ENCODE assay signal across 8 cellular contexts in genomic region chr17:73595068-73595865, GRCh38. TPM values are rescaled to one million over a fixed set of nuclear protein-coding genes. Genes with fewer than 3 reads are reported as not detected.
DNase-seq lines count a peak whose midpoint lies in the region; ATAC-seq, FAIRE-seq and TF ChIP-seq lines count a peak whose summit lies in the region.

No MANE protein-coding gene starts in this region.

- H2AFZ ChIP-seq in K562 (ENCODE audit: low read depth, low read length) = no peak overlapping the region

- ATAC-seq in K562 (peak; percentile 40; the same call in 2 of the 3 replicates), mucosa of descending colon (peak; percentile 55), GM21515 (IDR thresholded peaks at IDR 0.05; ENCODE audit: unreplicated experiment) (no peak)

- intact Hi-C loops in K562 (cut with micrococcal nuclease) (loop anchor here (10.0 kb wide), 1 partner anchor 110 kb away; no protein-coding TSS in a partner anchor), mucosa of descending colon (cut with DNase I, micrococcal nuclease) (no loop called here)

- 8% methylated on average over 11 of the region's 12 CpGs for WGBS in K562 (ENCODE audit: insufficient coverage, low coverage, missing lambda C conversion rate)
- 70 to 72% (median 71%) methylated on average over 11 to 12 of the region's 12 CpGs for WGBS in small intestine, 3 donors

- no peak overlapping the region for H3K4me2 ChIP-seq in K562 (ENCODE audit: insufficient read depth, low read length)

- in situ Hi-C loops in K562 (cut with MboI) = no loop called here

- FAIRE-seq in K562 (lab: Jason Lieb, UNC) (no peak), small intestine (lab: Jason Lieb, UNC) (no peak)

- peaks cover 14 to 63% of the 10 kb centered on the region in 2 experiments for H3K27me3 ChIP-seq in K562 (ENCODE audit: control insufficient read depth in 2 of 2, insufficient read depth in 2 of 2, low read length in 2 of 2)
- H3K27me3 ChIP-seq in small intestine (ENCODE audit: control insufficient read depth in 2 of 2, insufficient read depth in 2 of 2, low read length in 2 of 2) = no peaks in the 10 kb centered on the region

- H3K9ac ChIP-seq in K562 (ENCODE audit: insufficient read depth in 1 of 2, low read depth in 2 of 2, low read length in 2 of 2) = no peak overlapping the region

- H3K9me3 ChIP-seq in K562 (replicated peaks; ENCODE audit: control insufficient read depth, insufficient read depth, low read depth, low read length) (no peaks in the 10 kb centered on the region), mucosa of descending colon (no peaks in the 10 kb centered on the region), small intestine (ENCODE audit: control insufficient read depth, low read depth) (no peaks in the 10 kb centered on the region)

- TF ChIP-seq RAD21 in K562 (CRISPR knock-in tag; conservative IDR thresholded peaks at IDR 0.05 in 1 of 2, IDR thresholded peaks at IDR 0.05 in 1 of 2) = no peak

- H3K4me1 ChIP-seq in K562 (replicated peaks in 1 of 2; ENCODE audit: control insufficient read depth in 2 of 2, insufficient read depth in 2 of 2, low read length in 2 of 2) (0 out of 5 replicates have a peak, but pooled peaks cover 0 to 2% of the 10 kb centered on the region in 2 experiments), mucosa of descending colon (ENCODE audit: low read depth) (no peaks in the 10 kb centered on the region), small intestine (ENCODE audit: control insufficient read depth in 2 of 2, insufficient read depth in 1 of 2, low read depth in 1 of 2, low read length in 1 of 2) (peaks cover 0 to 3% of the 10 kb centered on the region in 2 donors)

- TF ChIP-seq CTCF in K562 (IDR thresholded peaks at IDR 0.05 in 2 of 3, conservative IDR thresholded peaks at IDR 0.05 in 1 of 3; ENCODE audit: insufficient read depth in 2 of 3, low read depth in 1 of 3, low read length in 3 of 3) (peak in 1 of 3 experiments; percentile 11; a peak in 1 of 6 replicates), mucosa of descending colon (IDR thresholded peaks at IDR 0.05) (no peak)

- no peaks in the 10 kb centered on the region for H3K79me2 ChIP-seq in K562 (ENCODE audit: control insufficient read depth, insufficient read depth, low read length)

- no peaks in the 10 kb centered on the region for H3K9me1 ChIP-seq in K562 (ENCODE audit: control insufficient read depth, insufficient read depth, low read length)

- TF ChIP-seq EP300 in K562 (IDR thresholded peaks at IDR 0.05; ENCODE audit: low read length) = no peak

- DNase-seq in DMS53 (lab: John Stamatoyannopoulos, UW) (peak; percentile 44), DMS53 treated with DMSO at 0.1 percent for 48 hours (lab: John Stamatoyannopoulos, UW; ENCODE audit: unreplicated experiment) (no peak), M059J (ENCODE audit: low read depth) (peak; percentile 28), K562 (ENCODE audit: extremely low read depth in 1 of 4, low spot score in 3 of 4) (peak in 3 of 4 experiments; percentile 24 to 27 (median 26)), mucosa of descending colon (peak; percentile 59 to 69 (median 61)), small intestine (no peak), NOMO-1 (lab: John Stamatoyannopoulos, UW; ENCODE audit: unreplicated experiment in 2 of 2) (no peak)

- POLR2A ChIA-PET in K562 (lab: Yijun Ruan, JAX) = interaction anchor here (0.5 kb wide), 1 partner anchor 28 kb away, joined by 3 read pairs; no protein-coding TSS in a partner anchor

- no peak overlapping the region for H3K27ac ChIP-seq in K562 (ENCODE audit: extremely low read depth, low read depth, low read length)
- H3K27ac ChIP-seq in small intestine (ENCODE audit: low read depth in 1 of 2, low read length in 1 of 2) = no peak overlapping the region

- CTCF ChIA-PET in K562 (lab: Yijun Ruan, JAX; ENCODE audit: low intra/inter-chr PET ratio) = no interaction called here

- H4K20me1 ChIP-seq in K562 (replicated peaks; ENCODE audit: control insufficient read depth, insufficient read depth, low read length) = peaks cover 8% of the 10 kb centered on the region

- H3K4me3 ChIP-seq in K562 (no peak overlapping the region), mucosa of descending colon (no peak overlapping the region), small intestine (ENCODE audit: low read depth in 1 of 2, low read length in 2 of 2) (no peak overlapping the region)

- BruUV-seq in K562 (replicated peaks; lab: Mats Ljungman, UMichigan) = no TSS peak

- H3K36me3 ChIP-seq in K562 (ENCODE audit: control insufficient read depth, insufficient read depth, low read length) (no peaks in the 10 kb centered on the region), mucosa of descending colon (ENCODE audit: low read depth) (no peaks in the 10 kb centered on the region), small intestine (ENCODE audit: control insufficient read depth in 2 of 2, insufficient read depth in 2 of 2, low read length in 2 of 2) (no peaks in the 10 kb centered on the region)

- TF ChIP-seq POLR2A in K562 (conservative IDR thresholded peaks at IDR 0.05) = no peak

TF ChIP-seq in K562, 482 proteins besides CTCF, POLR2A, EP300 and RAD21:
- TF ChIP-seq ZNF512 (tag; IDR thresholded peaks at IDR 0.05) (no peak), JUN (IDR thresholded peaks at IDR 0.05; ENCODE audit: borderline replicate concordance, low read depth, low read length) (no peak), JUN (CRISPR knock-in tag; IDR thresholded peaks at IDR 0.05; ENCODE audit: borderline replicate concordance) (no peak), ZNF239 (CRISPR knock-in tag; IDR thresholded peaks at IDR 0.05) (no peak), ZNF586 (CRISPR knock-in tag; conservative IDR thresholded peaks at IDR 0.05) (no peak), ZNF436 (CRISPR knock-in tag; IDR thresholded peaks at IDR 0.05) (no peak), NBN (IDR thresholded peaks at IDR 0.05; ENCODE audit: low read depth) (no peak), SRSF1 (IDR thresholded peaks at IDR 0.05; ENCODE audit: low read depth, low read length) (no peak), ZNF124 (CRISPR knock-in tag; IDR thresholded peaks at IDR 0.05) (no peak), CAMTA2 (CRISPR knock-in tag; conservative IDR thresholded peaks at IDR 0.05) (no peak)

RNA-seq across cellular contexts. Expression of gene SDK2, which starts 49.0 kb away (rescaled TPM):
- 0.05 and 0.30 TPM in 2 replicates for total RNA-seq in M059J (2014; rRNA removed; shearing (Covaris generic))
- not detected in 2 replicates for total RNA-seq in K562 (2011; cell fraction: chromatin; rRNA removed; ENCODE audit: low replicate concordance)
- under 0.01 TPM in 1 of 2 replicates, not detected in the other for total RNA-seq in K562 (2011; cell fraction: nucleolus; rRNA removed)
- not detected in 2 replicates for total RNA-seq in K562 (2011; cell fraction: nucleoplasm; rRNA removed)
- total RNA-seq in K562 (2014; rRNA removed) (0.04 TPM in 1 of 2 replicates, not detected in the other), K562 (2014; rRNA removed; fragmentation: Illumina TruSeq; extraction: Trizol) (not detected in 2 replicates), K562 (2015; rRNA removed; fragmentation: Illumina TruSeq; extraction: Trizol) (not detected in 2 replicates), K562 (2021) (0.04 and 0.09 TPM in 2 replicates), mucosa of descending colon (1 to 10 TPM; 1.2 to 1.6 (median 1.3) TPM)
- polyA plus RNA-seq in K562 (2011; rRNA removed) (not detected in 2 replicates), K562 (2014; fragmentation: Illumina TruSeq; extraction: Trizol) (0.04 TPM in 1 of 2 replicates, not detected in the other), K562 (2014; fragmentation: Nextera tagmentation; extraction: Ambion mirVana) (not detected), K562 (2014; rRNA removed) (not detected in 2 replicates), small intestine (under 1 TPM; under 0.01 to 0.21 (median under 0.01) TPM)
- not detected in 2 replicates for polyA plus RNA-seq in K562 (2011; cell fraction: cytosol; rRNA removed)
- 0.03 TPM in 1 of 2 replicates, not detected in the other for polyA plus RNA-seq in K562 (2011; cell fraction: nucleus; rRNA removed)
- polyA plus RNA-seq in K562 (2012) = 0.04 and 0.22 TPM in 2 replicates
- not detected in 2 replicates for polyA minus RNA-seq in K562 (2011; rRNA and poly(A)+ RNA removed)
- not detected in 2 replicates for polyA minus RNA-seq in K562 (2011; cell fraction: cytosol; rRNA and poly(A)+ RNA removed)
- polyA minus RNA-seq in K562 (2011; cell fraction: nucleus; rRNA and poly(A)+ RNA removed) = not detected in 2 replicates

Comparison
In these comparisons a context has a peak if more than half of its experiments do, and no peak if none do; other contexts are left out.
1. DNase-seq: peak in DMS53 (single experiment), M059J (single experiment), K562 (3 of 4) and mucosa of descending colon (3 of 3); none in DMS53 treated with DMSO at 0.1 percent for 48 hours (single experiment), small intestine (single experiment) and NOMO-1 (0 of 2).